ENCODE assay signal across 29 cellular contexts in the genomic region with DNA sequence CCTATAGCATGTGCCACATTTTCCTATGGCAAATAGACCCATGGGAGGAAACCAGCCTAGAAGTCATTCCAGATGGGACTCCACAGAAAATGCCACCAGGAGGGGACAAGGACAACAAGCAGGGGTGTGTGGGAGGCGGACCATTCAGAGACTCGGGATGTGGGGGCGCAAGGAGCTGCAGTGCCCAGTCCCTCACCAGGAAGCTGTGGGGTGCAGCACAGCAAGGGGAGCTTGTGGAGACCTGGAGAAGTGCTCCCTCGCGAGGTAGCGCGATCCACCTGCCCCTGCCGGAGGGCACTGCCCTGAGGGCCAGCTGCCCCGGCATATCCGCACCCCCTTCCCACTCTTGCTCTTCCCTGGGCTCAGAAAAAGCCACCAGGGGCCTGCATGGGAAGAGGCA. TPM values are rescaled to one million over a fixed set of nuclear protein-coding genes. Genes with fewer than 3 reads are reported as not detected.
"Had no signal": no experiment of that assay in that cellular context is flagged by ENCODE, and none has a peak within 500 bp of the region (broad histone marks: within the 10 kb centered on the region; RNA-seq: fewer than 3 reads in every experiment).

No MANE protein-coding gene starts in this region.

- DNase-seq: activated CD4-positive, alpha-beta memory T cell treated with anti-CD3 and anti-CD28 coated beads for 36 hours; activated CD4-positive, alpha-beta T cell treated with anti-CD3 and anti-CD28 coated beads for 36 hours; activated CD4-positive, alpha-beta T cell treated with anti-CD3 and anti-CD28 coated beads, Interleukin-2, amount 10 ng/mL, durations not matched to agents 24 days and 14 days; activated CD4-positive, CD25-positive, alpha-beta regulatory T cell; activated CD4-positive, CD25-positive, alpha-beta regulatory T cell treated with anti-CD3 and anti-CD28 coated beads, Interleukin-2, amount 50 U/mL, for 72 hours; activated CD8-positive, alpha-beta memory T cell treated with anti-CD3 and anti-CD28 coated beads, Interleukin-2, amount 10 ng/mL, durations not matched to agents 7 days and 5 days; activated CD8-positive, alpha-beta memory T cell treated with anti-CD3 and anti-CD28 coated beads, Interleukin-2, amount 50 U/mL, for 4 hours; activated CD8-positive, alpha-beta T cell treated with anti-CD3 and anti-CD28 coated beads, Interleukin-2, amount 10 ng/mL, durations not matched to agents 7 days and 5 days; activated effector memory CD4-positive, alpha-beta T cell treated with anti-CD3 and anti-CD28 coated beads, Interleukin-2, amount 50 U/mL, for 16 hours; activated naive CD4-positive, alpha-beta T cell treated with anti-CD3 and anti-CD28 coated beads for 36 hours; activated T-cell treated with anti-CD3 and anti-CD28 coated beads, Interleukin-2, amount 50 U/mL, for 1 hour; activated T-cell treated with anti-CD3 and anti-CD28 coated beads, Interleukin-2, amount 50 U/mL, for 48 hours; amniotic stem cell; anterior cingulate cortex; brain microvascular endothelial cell; cortex of kidney; dermis blood vessel endothelial cell; effector CD4-positive, alpha-beta T cell; effector memory CD8-positive, alpha-beta T cell; erythroblast; foreskin keratinocyte; gastrocnemius medialis; T-helper 2 cell had no signal

- H3K36me3 ChIP-seq: brain microvascular endothelial cell, esophagus muscularis mucosa, gastrocnemius medialis had no signal

- H3K9me3 Mint-ChIP-seq: central memory CD8-positive, alpha-beta T cell had no signal

- H3K27ac ChIP-seq: brain microvascular endothelial cell, esophagus muscularis mucosa, foreskin keratinocyte, gastrocnemius medialis had no signal

- H3K4me1 Mint-ChIP-seq: activated CD4-positive, alpha-beta T cell treated with anti-CD3 and anti-CD28 coated beads for 36 hours; activated CD4-positive, alpha-beta T cell treated with anti-CD3 and anti-CD28 coated beads, Interleukin-2, amount 10 ng/mL, durations not matched to agents 24 days and 14 days; activated CD8-positive, alpha-beta memory T cell treated with anti-CD3 and anti-CD28 coated beads, Interleukin-2, amount 10 ng/mL, durations not matched to agents 7 days and 5 days had no signal

- H3K36me3 Mint-ChIP-seq: activated naive CD8-positive, alpha-beta T cell had no signal

- H3K27ac Mint-ChIP-seq: activated CD4-positive, alpha-beta memory T cell treated with anti-CD3 and anti-CD28 coated beads for 36 hours; activated CD4-positive, alpha-beta T cell treated with anti-CD3 and anti-CD28 coated beads for 36 hours; activated CD4-positive, alpha-beta T cell treated with anti-CD3 and anti-CD28 coated beads, Interleukin-2, amount 10 ng/mL, durations not matched to agents 24 days and 14 days; activated CD8-positive, alpha-beta memory T cell treated with anti-CD3 and anti-CD28 coated beads, Interleukin-2, amount 10 ng/mL, durations not matched to agents 7 days and 5 days; activated CD8-positive, alpha-beta T cell treated with anti-CD3 and anti-CD28 coated beads, Interleukin-2, amount 10 ng/mL, durations not matched to agents 7 days and 5 days; activated naive CD4-positive, alpha-beta T cell treated with anti-CD3 and anti-CD28 coated beads for 36 hours; activated naive CD8-positive, alpha-beta T cell; activated T-helper 1 cell treated with anti-CD3 and anti-CD28 coated beads, Interleukin-12 subunit alpha, Interleukin-12 subunit beta, Interleukin-2, Interleukin-4 antibody, amounts not matched to agents 30 ng/mL and 10 ng/mL and 1 ng/mL, durations not matched to agents 14 hours and 24 hours and 36 hours; activated T-helper 2 cell treated with anti-CD3 and anti-CD28 coated beads, Interferon-gamma antibody, Interleukin-2, Interleukin-4, amounts not matched to agents 10 μg/mL and 5 μg/mL and 100 μg/mL, durations not matched to agents 14 hours and 24 hours and 36 hours; effector memory CD8-positive, alpha-beta T cell had no signal

- H3K4me3 ChIP-seq: esophagus muscularis mucosa, gastrocnemius medialis had no signal

- H3K4me1 ChIP-seq: esophagus muscularis mucosa, foreskin keratinocyte, gastrocnemius medialis had no signal

- H3K27me3 ChIP-seq: brain microvascular endothelial cell, foreskin keratinocyte had no signal

- ATAC-seq: activated CD4-positive, alpha-beta T cell treated with anti-CD3 and anti-CD28 coated beads for 36 hours; activated CD8-positive, alpha-beta memory T cell treated with anti-CD3 and anti-CD28 coated beads, Interleukin-2, amount 10 ng/mL, durations not matched to agents 7 days and 5 days; activated CD8-positive, alpha-beta T cell treated with anti-CD3 and anti-CD28 coated beads, Interleukin-2, amount 10 ng/mL, durations not matched to agents 7 days and 5 days; effector memory CD8-positive, alpha-beta T cell; foreskin keratinocyte; gastrocnemius medialis had no signal

- H3K4me3 Mint-ChIP-seq: activated CD4-positive, alpha-beta memory T cell treated with anti-CD3 and anti-CD28 coated beads for 36 hours; activated CD4-positive, alpha-beta T cell treated with anti-CD3 and anti-CD28 coated beads for 36 hours; activated CD4-positive, alpha-beta T cell treated with anti-CD3 and anti-CD28 coated beads, Interleukin-2, amount 10 ng/mL, durations not matched to agents 24 days and 14 days; activated CD8-positive, alpha-beta memory T cell treated with anti-CD3 and anti-CD28 coated beads, Interleukin-2, amount 10 ng/mL, durations not matched to agents 7 days and 5 days; activated CD8-positive, alpha-beta T cell treated with anti-CD3 and anti-CD28 coated beads, Interleukin-2, amount 10 ng/mL, durations not matched to agents 7 days and 5 days; activated naive CD4-positive, alpha-beta T cell treated with anti-CD3 and anti-CD28 coated beads for 36 hours; activated naive CD8-positive, alpha-beta T cell; activated T-helper 1 cell treated with anti-CD3 and anti-CD28 coated beads, Interleukin-12 subunit alpha, Interleukin-12 subunit beta, Interleukin-2, Interleukin-4 antibody, amounts not matched to agents 30 ng/mL and 10 ng/mL and 1 ng/mL, durations not matched to agents 14 hours and 24 hours and 36 hours; central memory CD8-positive, alpha-beta T cell; effector memory CD8-positive, alpha-beta T cell had no signal

- H3K27me3 Mint-ChIP-seq: activated CD4-positive, alpha-beta memory T cell treated with anti-CD3 and anti-CD28 coated beads for 36 hours; activated CD4-positive, alpha-beta T cell treated with anti-CD3 and anti-CD28 coated beads, Interleukin-2, amount 10 ng/mL, durations not matched to agents 24 days and 14 days; activated CD8-positive, alpha-beta memory T cell treated with anti-CD3 and anti-CD28 coated beads, Interleukin-2, amount 10 ng/mL, durations not matched to agents 7 days and 5 days; central memory CD8-positive, alpha-beta T cell; effector memory CD8-positive, alpha-beta T cell had no signal

RNA-seq across cellular contexts. Expression of gene C4orf50, which starts 45.5 kb away (rescaled TPM):
- total RNA-seq: activated naive CD4-positive, alpha-beta T cell treated with anti-CD3 and anti-CD28 coated beads for 36 hours; bronchial epithelial cell; foreskin keratinocyte had no signal
- polyA plus RNA-seq: foreskin keratinocyte had no signal
